ENCODE assay signal across 18 cellular contexts in genomic region chr20:10581823-10582222, GRCh38.
DNase-seq lines count a peak whose midpoint lies in the region; ATAC-seq and TF ChIP-seq lines count a peak whose summit lies in the region.
"Had no signal": no experiment of that assay in that cellular context is flagged by ENCODE, and none has a peak within 500 bp of the region (broad histone marks: within the 10 kb centered on the region; RNA-seq: fewer than 3 reads in every experiment).

No MANE protein-coding gene starts in this region.

- H3K4me1 ChIP-seq in PC-3 (ENCODE audit: insufficient read depth, low read length) (peaks cover 62% of the 10 kb centered on the region), osteoblast (ENCODE audit: insufficient read depth, low read length) (peaks cover 40% of the 10 kb centered on the region)

- no peaks in the 10 kb centered on the region for H3K36me3 ChIP-seq in PC-3 (ENCODE audit: low read depth, low read length)
- no peaks in the 10 kb centered on the region for H3K36me3 ChIP-seq in osteoblast (ENCODE audit: insufficient read depth, low read length)
- H3K36me3 ChIP-seq: transverse colon had no signal

- H3K79me2 ChIP-seq in PC-3 (ENCODE audit: low read length) (peaks cover 10% of the 10 kb centered on the region; the same call in 1 of the 2 replicates), osteoblast (ENCODE audit: insufficient read depth, low read length) (no peaks in the 10 kb centered on the region)

- CTCF ChIA-PET in PC-3 (lab: Charles Lee) = interaction anchor here (0.6 kb wide), 1 partner anchor 13 kb away, joined by 3 read pairs; no protein-coding TSS in a partner anchor

- intact Hi-C loops in PC-3 (cut with micrococcal nuclease) = no loop called here

- H2AFZ ChIP-seq in PC-3 (ENCODE audit: low read length) (no peak overlapping the region), osteoblast (ENCODE audit: low read length) (no peak overlapping the region)

- ATAC-seq in PC-3 = peak; percentile 64
- ATAC-seq in HG02884 (IDR thresholded peaks at IDR 0.05; ENCODE audit: unreplicated experiment) = no peak
- ATAC-seq: activated CD4-positive, CD25-positive, alpha-beta regulatory T cell treated with anti-CD3 and anti-CD28 coated beads, Interleukin-2, amount 50 U/mL, for 24 hours; natural killer cell treated with Interleukin-12 subunit alpha and Interleukin-12 subunit beta and Interleukin-15 and Interleukin-18, amount 100 ng/mL, for 72 hours had no signal

- DNase-seq in GM04503 (ENCODE audit: low read depth) = peak; percentile 77
- peak; percentile 92 for DNase-seq in PC-3
- peak; percentile 41 for DNase-seq in epidermal melanocyte (ENCODE audit: insufficient read length, low spot score)
- no peak for DNase-seq in osteoblast (ENCODE audit: insufficient read length, low spot score, missing footprints)
- DNase-seq in NAMALWA (ENCODE audit: low spot score) = no peak
- no peak for DNase-seq in activated T-cell treated with anti-CD3 and anti-CD28 coated beads, Interleukin-2, amount 50 U/mL, for 24 hours
- DNase-seq: activated naive CD8-positive, alpha-beta T cell treated with anti-CD3 and anti-CD28 coated beads, Interleukin-2, amount 10 ng/mL, durations not matched to agents 7 days and 5 days; CD4-positive, alpha-beta T cell; erythroblast; GDM1; NCI-H1105 treated with DMSO at 0.1 percent for 48 hours; NCI-H2227 treated with DMSO at 0.1 percent for 48 hours; retina; stimulated activated CD4-positive, alpha-beta T cell treated with anti-CD3 and anti-CD28 coated beads, Interleukin-4, amount 100 ng/mL, for 1 hour; transverse colon had no signal

- H3K4me2 ChIP-seq in PC-3 (ENCODE audit: low read length) = peak overlapping the region; percentile 57
- H3K4me2 ChIP-seq in osteoblast (ENCODE audit: insufficient read depth, low read length) = peak overlapping the region; percentile 72

- H3K9me3 ChIP-seq in PC-3 (ENCODE audit: low read length) = no peaks in the 10 kb centered on the region
- no peaks in the 10 kb centered on the region for H3K9me3 ChIP-seq in osteoblast (ENCODE audit: low read depth, low read length)
- H3K9me3 ChIP-seq: transverse colon had no signal

- peaks cover 4% of the 10 kb centered on the region for H3F3A ChIP-seq in PC-3 (ENCODE audit: low read length, unreplicated experiment)

- H3K27ac ChIP-seq in PC-3 (ENCODE audit: low read length) = peak overlapping the region; percentile 97
- peak overlapping the region; percentile 60 for H3K27ac ChIP-seq in osteoblast (ENCODE audit: low read depth, low read length)
- H3K27ac ChIP-seq: transverse colon had no signal

- H3K9me2 ChIP-seq in PC-3 (replicated peaks; ENCODE audit: low read length) = no peaks in the 10 kb centered on the region

- H3K27me3 Mint-ChIP-seq in activated T-cell treated with anti-CD3 and anti-CD28 coated beads, Interleukin-2, amount 50 U/mL, for 24 hours = no peaks in the 10 kb centered on the region
- H3K27me3 Mint-ChIP-seq: activated naive CD8-positive, alpha-beta T cell treated with anti-CD3 and anti-CD28 coated beads, Interleukin-2, amount 10 ng/mL, durations not matched to agents 7 days and 5 days; CD4-positive, alpha-beta T cell; natural killer cell treated with Interleukin-12 subunit alpha and Interleukin-12 subunit beta and Interleukin-15 and Interleukin-18, amount 100 ng/mL, for 72 hours had no signal

- H3K4me1 Mint-ChIP-seq in activated T-cell treated with anti-CD3 and anti-CD28 coated beads, Interleukin-2, amount 50 U/mL, for 24 hours (ENCODE audit: low read depth) = peaks cover 8% of the 10 kb centered on the region

- no peak overlapping the region for H3K4me3 Mint-ChIP-seq in activated T-cell treated with anti-CD3 and anti-CD28 coated beads, Interleukin-2, amount 50 U/mL, for 24 hours
- H3K4me3 Mint-ChIP-seq: activated naive CD8-positive, alpha-beta T cell treated with anti-CD3 and anti-CD28 coated beads, Interleukin-2, amount 10 ng/mL, durations not matched to agents 7 days and 5 days; CD4-positive, alpha-beta T cell; natural killer cell treated with Interleukin-12 subunit alpha and Interleukin-12 subunit beta and Interleukin-15 and Interleukin-18, amount 100 ng/mL, for 72 hours had no signal

- POLR2A ChIA-PET in PC-3 (lab: Charles Lee; ENCODE audit: unreplicated experiment) = interaction anchor here (0.7 to 0.9 kb wide), 4 partner anchors 17 to 608 kb away, joined by 3 to 4 read pairs (median 4); no protein-coding TSS in a partner anchor

- no peak overlapping the region for H3K27ac Mint-ChIP-seq in activated T-cell treated with anti-CD3 and anti-CD28 coated beads, Interleukin-2, amount 50 U/mL, for 24 hours
- H3K27ac Mint-ChIP-seq: activated naive CD8-positive, alpha-beta T cell treated with anti-CD3 and anti-CD28 coated beads, Interleukin-2, amount 10 ng/mL, durations not matched to agents 7 days and 5 days; CD4-positive, alpha-beta T cell; natural killer cell treated with Interleukin-12 subunit alpha and Interleukin-12 subunit beta and Interleukin-15 and Interleukin-18, amount 100 ng/mL, for 72 hours had no signal

- no peaks in the 10 kb centered on the region for H3K9me3 Mint-ChIP-seq in activated T-cell treated with anti-CD3 and anti-CD28 coated beads, Interleukin-2, amount 50 U/mL, for 24 hours
- H3K9me3 Mint-ChIP-seq: activated naive CD8-positive, alpha-beta T cell treated with anti-CD3 and anti-CD28 coated beads, Interleukin-2, amount 10 ng/mL, durations not matched to agents 7 days and 5 days; CD4-positive, alpha-beta T cell; natural killer cell treated with Interleukin-12 subunit alpha and Interleukin-12 subunit beta and Interleukin-15 and Interleukin-18, amount 100 ng/mL, for 72 hours had no signal

- TF ChIP-seq CTCF in PC-3 (conservative IDR thresholded peaks at IDR 0.05; ENCODE audit: low read depth, low read length) (no peak), osteoblast (IDR thresholded peaks at IDR 0.05; ENCODE audit: extremely low read depth, low read depth, low read length) (no peak)

- no TSS peak for BruUV-seq in PC-3 (replicated peaks; lab: Mats Ljungman, UMichigan)

- H4K20me1 ChIP-seq in PC-3 (ENCODE audit: low read length) (no peaks in the 10 kb centered on the region), osteoblast (ENCODE audit: insufficient read depth, low read length) (no peaks in the 10 kb centered on the region)

- H3K27me3 ChIP-seq in PC-3 (ENCODE audit: low read length) (no peaks in the 10 kb centered on the region), osteoblast (ENCODE audit: insufficient read depth, low read length) (no peaks in the 10 kb centered on the region)
- H3K27me3 ChIP-seq: transverse colon had no signal

- H3K36me3 Mint-ChIP-seq in activated T-cell treated with anti-CD3 and anti-CD28 coated beads, Interleukin-2, amount 50 U/mL, for 24 hours (ENCODE audit: low read depth) = peaks cover 2% of the 10 kb centered on the region
- H3K36me3 Mint-ChIP-seq: natural killer cell treated with Interleukin-12 subunit alpha and Interleukin-12 subunit beta and Interleukin-15 and Interleukin-18, amount 100 ng/mL, for 72 hours had no signal

- peak overlapping the region; percentile 3; the same call in 1 of the 2 replicates for H3K4me3 ChIP-seq in PC-3 (ENCODE audit: low read length)
- no peak overlapping the region for H3K4me3 ChIP-seq in osteoblast (ENCODE audit: insufficient read depth, low read length)
- H3K4me3 ChIP-seq: transverse colon had no signal

- peak overlapping the region; percentile 74 for H3K9ac ChIP-seq in PC-3 (ENCODE audit: low read length)

Comparison
In these comparisons a context has a peak if more than half of its experiments do, and no peak if none do; other contexts are left out.
1. DNase-seq: peak in GM04503 (single experiment), PC-3 (single experiment) and epidermal melanocyte (single experiment); none in osteoblast (single experiment), NAMALWA (single experiment) and activated T-cell treated with anti-CD3 and anti-CD28 coated beads, Interleukin-2, amount 50 U/mL, for 24 hours (single experiment).